8 cellular contexts compared by ENCODE assay signal in the genomic region with DNA sequence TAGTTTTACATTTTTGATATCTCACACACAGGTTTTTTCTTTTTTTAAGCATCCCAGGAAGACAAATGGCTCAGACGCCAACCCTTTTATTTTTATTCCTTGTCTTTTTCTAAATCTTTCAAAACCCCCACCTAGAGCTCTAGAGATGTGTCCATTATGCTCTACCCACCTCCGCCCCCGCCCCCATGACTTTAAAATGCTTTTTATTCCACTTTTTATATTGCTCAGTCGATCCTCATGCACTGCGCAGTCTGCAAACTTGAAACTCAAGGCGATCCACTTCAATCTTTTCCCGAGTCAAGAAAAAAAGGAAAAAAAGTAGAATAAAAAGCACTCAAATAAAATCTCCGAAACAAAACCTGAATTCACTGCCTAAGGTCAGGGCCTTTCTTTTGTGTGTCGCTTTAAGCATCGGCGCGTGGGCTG. TPM values are rescaled to one million over a fixed set of nuclear protein-coding genes. Genes with fewer than 3 reads are reported as not detected.
DNase-seq lines count a peak whose midpoint lies in the region; ATAC-seq and TF ChIP-seq lines count a peak whose summit lies in the region.

No MANE protein-coding gene starts in this region.

- no peaks in the 10 kb centered on the region for H3K36me3 ChIP-seq in spleen

- peaks cover 5% of the 10 kb centered on the region for H3K36me3 Mint-ChIP-seq in activated CD4-positive, alpha-beta T cell treated with anti-CD3 and anti-CD28 coated beads for 36 hours (ENCODE audit: low read depth)

- no peaks in the 10 kb centered on the region for H3K27me3 ChIP-seq in spleen (replicated peaks in 1 of 7)

- peaks cover 32% of the 10 kb centered on the region for H3K4me1 Mint-ChIP-seq in activated CD4-positive, alpha-beta T cell treated with anti-CD3 and anti-CD28 coated beads for 36 hours

- WGBS in spleen, 5 donors, result 0 to 1% (median 1%) methylated on average over 12 of the region's 12 CpGs

- intact Hi-C loops in activated CD4-positive, alpha-beta T cell treated with anti-CD3 and anti-CD28 coated beads for 36 hours (cut with DNase I, micrococcal nuclease), result loop anchor here in 1 of 2 experiments (1.0 to 10.0 kb wide), 3 partner anchors 45 to 1960 kb away; a partner anchor contains a TSS
- intact Hi-C loops in left ventricle myocardium superior (cut with micrococcal nuclease), result loop anchor here (2.0 kb wide), 1 partner anchor 44 kb away; a partner anchor contains a TSS
- intact Hi-C loops in spleen (cut with DNase I; ENCODE audit: low total_unique reads), result loop anchor here (5.0 kb wide), 1 partner anchor 43 kb away; a partner anchor contains a TSS

- H3K4me3 ChIP-seq in WI38 (ENCODE audit: low read depth, low read length) (peak overlapping the region; percentile 79), spleen (peak overlapping the region; percentile 42 to 87 (median 64))

- no peaks in the 10 kb centered on the region for H3K9me3 Mint-ChIP-seq in activated CD4-positive, alpha-beta T cell treated with anti-CD3 and anti-CD28 coated beads for 36 hours (ENCODE audit: low read depth)

- peak; percentile 5 for ATAC-seq in activated CD4-positive, alpha-beta T cell treated with anti-CD3 and anti-CD28 coated beads for 36 hours
- ATAC-seq in left ventricle myocardium superior (peak; percentile 1), GM21526 (IDR thresholded peaks at IDR 0.05; ENCODE audit: low FRiP score, unreplicated experiment) (no peak)

- no peaks in the 10 kb centered on the region for H3K27me3 Mint-ChIP-seq in activated CD4-positive, alpha-beta T cell treated with anti-CD3 and anti-CD28 coated beads for 36 hours

- DNase-seq in activated CD4-positive, alpha-beta T cell treated with anti-CD3 and anti-CD28 coated beads for 36 hours, result no peak
- no peak for DNase-seq in activated CD4-positive, alpha-beta T cell treated with anti-CD3 and anti-CD28 coated beads for 1 hour
- DNase-seq in left ventricle myocardium superior, result no peak
- peak; percentile 70 for DNase-seq in spleen
- no peak for DNase-seq in ureter (ENCODE audit: low spot score)
- DNase-seq in NCI-H1417 (lab: John Stamatoyannopoulos, UW), result no peak

- H3K4me1 ChIP-seq in spleen, result peaks cover 25 to 69% (median 56%) of the 10 kb centered on the region in 6 donors

- H3K9me3 ChIP-seq in spleen, result no peaks in the 10 kb centered on the region

- CTCF ChIA-PET in activated CD4-positive, alpha-beta T cell treated with anti-CD3 and anti-CD28 coated beads for 36 hours (lab: Charles Lee), result interaction anchor here (0.7 to 3.5 kb wide), 2 partner anchors 44 to 63 kb away, joined by 3 to 26 read pairs; a partner anchor contains a TSS

- H3K4me3 Mint-ChIP-seq in activated CD4-positive, alpha-beta T cell treated with anti-CD3 and anti-CD28 coated beads for 36 hours, result peak overlapping the region; percentile 81

- peak overlapping the region; percentile 98 for H3K27ac Mint-ChIP-seq in activated CD4-positive, alpha-beta T cell treated with anti-CD3 and anti-CD28 coated beads for 36 hours

- POLR2A ChIA-PET in activated CD4-positive, alpha-beta T cell treated with anti-CD3 and anti-CD28 coated beads for 36 hours (lab: Charles Lee), result interaction anchor here (0.8 to 4.2 kb wide), 3 partner anchors 45 to 66 kb away, joined by 4 to 89 read pairs (median 7); a partner anchor contains a TSS

- H3K27ac ChIP-seq in spleen, result peak overlapping the region; percentile 97 to 100 (median 98)

- TF ChIP-seq POLR2A in spleen (IDR thresholded peaks at IDR 0.05), result no peak

- TF ChIP-seq CTCF in WI38 (IDR thresholded peaks at IDR 0.05; ENCODE audit: low read depth, low read length), result no peak
- TF ChIP-seq CTCF in spleen (IDR thresholded peaks at IDR 0.05 in 8 of 11, conservative IDR thresholded peaks at IDR 0.05 in 3 of 11), result no peak

RNA-seq across cellular contexts. Expression of a gene that starts 0.4 kb away (rescaled TPM):
- total RNA-seq in activated CD4-positive, alpha-beta T cell treated with anti-CD3 and anti-CD28 coated beads for 36 hours, result 100 to 1,000 TPM in 1 of 2 experiments, 10 to 100 TPM in 1; 89.0 to 103 TPM
- 62.5 TPM for total RNA-seq in left ventricle myocardium superior
- 100 to 1,000 TPM in 2 of 7 donors, 10 to 100 TPM in 5; 70.8 to 110 (median 97.6) TPM for total RNA-seq in spleen
- polyA plus RNA-seq in spleen, result 10 to 100 TPM; 61.6 to 90.4 (median 85.7) TPM
- 53.5 TPM for total RNA-seq in ureter

RNA-seq across cellular contexts. Expression of a gene that starts 44.6 kb away (rescaled TPM):
- 100 to 1,000 TPM in 1 of 2 experiments, 10 to 100 TPM in 1; 94.1 to 102 TPM for total RNA-seq in activated CD4-positive, alpha-beta T cell treated with anti-CD3 and anti-CD28 coated beads for 36 hours
- total RNA-seq in left ventricle myocardium superior, result 0.72 TPM
- total RNA-seq in spleen, result 10 to 100 TPM in 1 of 7 donors, 1 to 10 TPM in 6; 1.7 to 10.4 (median 3.7) TPM
- polyA plus RNA-seq in spleen, result 1 to 10 TPM in 2 of 3 donors, under 1 TPM in 1; 0.65 to 4.4 (median 2.0) TPM
- 0.31 TPM for total RNA-seq in ureter

RNA-seq across cellular contexts. Expression of a gene that starts 45.2 kb away (rescaled TPM):
- total RNA-seq in activated CD4-positive, alpha-beta T cell treated with anti-CD3 and anti-CD28 coated beads for 36 hours, result 10 to 100 TPM; 37.8 to 51.3 TPM
- total RNA-seq in left ventricle myocardium superior (13.9 TPM), spleen (10 to 100 TPM in 6 of 7 donors, 1 to 10 TPM in 1; 7.6 to 25.9 (median 16.6) TPM), ureter (28.1 TPM)
- 1 to 10 TPM; 5.8 to 9.9 (median 9.7) TPM for polyA plus RNA-seq in spleen

Comparison
In these comparisons a context has a peak if more than half of its experiments do, and no peak if none do; other contexts are left out.
1. RNA of a gene that starts 44.6 kb away (total RNA-seq): 94.1 to 102 TPM in activated CD4-positive, alpha-beta T cell treated with anti-CD3 and anti-CD28 coated beads for 36 hours; 1.7 to 10.4 TPM in spleen, 0.72 TPM in left ventricle myocardium superior (single experiment) and 0.31 TPM in ureter (single experiment); every median in the first group is over 4 times any median in the second.